Comparison of ENCODE assay signal across 14 cellular contexts in genomic region chr20:21106171-21106694, GRCh38. TPM values are rescaled to one million over a fixed set of nuclear protein-coding genes. Genes with fewer than 3 reads are reported as not detected.
DNase-seq lines count a peak whose midpoint lies in the region; ATAC-seq and TF ChIP-seq lines count a peak whose summit lies in the region.
"Had no signal": no experiment of that assay in that cellular context is flagged by ENCODE, and none has a peak within 500 bp of the region (broad histone marks: within the 10 kb centered on the region; RNA-seq: fewer than 3 reads in every experiment).

Gene LINC00237, minus strand, starts transcription at chr20:21106358.

- H3K36me3 ChIP-seq in CD8-positive, alpha-beta memory T cell (ENCODE audit: insufficient read depth, low read length), result no peaks in the 10 kb centered on the region
- H3K36me3 ChIP-seq in HUES6 (ENCODE audit: control insufficient read depth, insufficient read depth, low read length) (no peaks in the 10 kb centered on the region), esophagus muscularis mucosa (no peaks in the 10 kb centered on the region), adrenal gland (replicated peaks in 1 of 2) (no peaks in the 10 kb centered on the region)
- H3K36me3 ChIP-seq: spleen, upper lobe of left lung had no signal

- H3K27ac ChIP-seq in CD8-positive, alpha-beta memory T cell (ENCODE audit: low read depth, low read length), result no peak within 1 kb of the TSS
- H3K27ac ChIP-seq in HUES6 (ENCODE audit: low read depth, low read length) (no peak within 1 kb of the TSS), esophagus muscularis mucosa (replicated peaks in 1 of 4) (no peak within 1 kb of the TSS), adrenal gland (no peak within 1 kb of the TSS)
- H3K27ac ChIP-seq: spleen, upper lobe of left lung had no signal

- peaks cover 62 to 72% of the 10 kb centered on the region in 2 donors for H3K27me3 Mint-ChIP-seq in CD8-positive, alpha-beta memory T cell
- peaks cover 90% of the 10 kb centered on the region for H3K27me3 Mint-ChIP-seq in progenitor cell of endocrine pancreas

- POLR2A ChIA-PET in CD8-positive, alpha-beta memory T cell (lab: Charles Lee), result no interaction called here

- 6% methylated on average over 28 of the region's 38 CpGs for WGBS in esophagus muscularis mucosa
- 5 to 8% (median 6%) methylated on average over 18 to 38 of the region's 38 CpGs for WGBS in adrenal gland, 4 donors

- H3K27ac Mint-ChIP-seq in CD8-positive, alpha-beta memory T cell, result no peak within 1 kb of the TSS
- no peak within 1 kb of the TSS for H3K27ac Mint-ChIP-seq in progenitor cell of endocrine pancreas

- no peak for ATAC-seq in HG02973 (IDR thresholded peaks at IDR 0.05; ENCODE audit: unreplicated experiment)

- peaks cover 21 to 48% (median 23%) of the 10 kb centered on the region in 3 donors for H3K4me1 Mint-ChIP-seq in CD8-positive, alpha-beta memory T cell
- peaks cover 7% of the 10 kb centered on the region for H3K4me1 Mint-ChIP-seq in progenitor cell of endocrine pancreas (ENCODE audit: low read depth)

- H3K4me1 ChIP-seq in CD8-positive, alpha-beta memory T cell (ENCODE audit: insufficient read depth, low read length), result peaks cover 26% of the 10 kb centered on the region
- H3K4me1 ChIP-seq in HUES6 (ENCODE audit: control insufficient read depth, insufficient read depth, low read length) (peaks cover 23% of the 10 kb centered on the region), esophagus muscularis mucosa (peaks cover 25 to 44% (median 41%) of the 10 kb centered on the region in 4 donors), adrenal gland (replicated peaks in 1 of 2) (peaks cover 7 to 21% of the 10 kb centered on the region in 2 donors)

- H3K9me3 Mint-ChIP-seq in CD8-positive, alpha-beta memory T cell, result peaks cover 0 to 3% (median 0%) of the 10 kb centered on the region in 5 donors
- H3K9me3 Mint-ChIP-seq in progenitor cell of endocrine pancreas (ENCODE audit: low read depth), result no peaks in the 10 kb centered on the region

- no peaks in the 10 kb centered on the region for H3K9me3 ChIP-seq in CD8-positive, alpha-beta memory T cell (ENCODE audit: low read length)
- H3K9me3 ChIP-seq in HUES6 (ENCODE audit: control insufficient read depth, insufficient read depth, low read depth, low read length) (no peaks in the 10 kb centered on the region), esophagus muscularis mucosa (no peaks in the 10 kb centered on the region), adrenal gland (replicated peaks in 1 of 3) (no peaks in the 10 kb centered on the region)
- H3K9me3 ChIP-seq: upper lobe of left lung had no signal

- intact Hi-C loops in esophagus muscularis mucosa (cut with DNase I) (no loop called here), adrenal gland (cut with DNase I) (no loop called here)

- DNase-seq in CD8-positive, alpha-beta memory T cell, result no peak
- DNase-seq in esophagus muscularis mucosa (ENCODE audit: extremely low spot score), result no peak
- no peak for DNase-seq in progenitor cell of endocrine pancreas (ENCODE audit: low spot score, unreplicated experiment)
- DNase-seq in hypothalamus (lab: John Stamatoyannopoulos, UW), result no peak
- DNase-seq in adrenal gland, result no peak
- no peak for DNase-seq in foreskin melanocyte
- DNase-seq: activated CD4-positive, CD25-positive, alpha-beta regulatory T cell; islet precursor cell; spleen had no signal

- peak within 1 kb of the TSS in 6 of 7 donors; percentile 5 to 66 (median 21) for H3K4me3 Mint-ChIP-seq in CD8-positive, alpha-beta memory T cell
- peak within 1 kb of the TSS; percentile 56 for H3K4me3 Mint-ChIP-seq in progenitor cell of endocrine pancreas (ENCODE audit: low read depth)

- no peak for TF ChIP-seq CTCF in esophagus muscularis mucosa (IDR thresholded peaks at IDR 0.05)
- TF ChIP-seq CTCF in progenitor cell of endocrine pancreas (IDR thresholded peaks at IDR 0.05; ENCODE audit: unreplicated experiment), result no peak
- TF ChIP-seq CTCF in adrenal gland (IDR thresholded peaks at IDR 0.05), result no peak

- CTCF ChIA-PET in CD8-positive, alpha-beta memory T cell (lab: Charles Lee), result no interaction called here

- peak within 1 kb of the TSS; percentile 31 for H3K9ac ChIP-seq in HUES6 (ENCODE audit: low read length)

- no peak within 1 kb of the TSS for H3K4me3 ChIP-seq in CD8-positive, alpha-beta memory T cell (ENCODE audit: low read length)
- H3K4me3 ChIP-seq in HUES6 (ENCODE audit: low read depth, low read length) (peak within 1 kb of the TSS; percentile 79), esophagus muscularis mucosa (peak within 1 kb of the TSS; percentile 20 to 27 (median 22)), adrenal gland (no peak within 1 kb of the TSS)
- H3K4me3 ChIP-seq: upper lobe of left lung had no signal

- TF ChIP-seq POLR2A in esophagus muscularis mucosa (IDR thresholded peaks at IDR 0.05; ENCODE audit: low read depth) (no peak), adrenal gland (IDR thresholded peaks at IDR 0.05) (no peak)

- TF ChIP-seq EP300 in esophagus muscularis mucosa (IDR thresholded peaks at IDR 0.05), result no peak

- H3K36me3 Mint-ChIP-seq in CD8-positive, alpha-beta memory T cell, result no peaks in the 10 kb centered on the region
- H3K36me3 Mint-ChIP-seq in progenitor cell of endocrine pancreas (ENCODE audit: insufficient read depth), result no peaks in the 10 kb centered on the region

- H3K27me3 ChIP-seq in CD8-positive, alpha-beta memory T cell (ENCODE audit: insufficient read depth, low read length, poor library complexity, severe bottlenecking), result peaks cover 73% of the 10 kb centered on the region
- peaks cover 83% of the 10 kb centered on the region for H3K27me3 ChIP-seq in HUES6 (ENCODE audit: control insufficient read depth, insufficient read depth, low read length)
- H3K27me3 ChIP-seq in esophagus muscularis mucosa, result peaks cover 7 to 78% (median 61%) of the 10 kb centered on the region in 4 donors
- peaks cover 64% of the 10 kb centered on the region for H3K27me3 ChIP-seq in adrenal gland

RNA-seq across cellular contexts. Expression of gene LINC00237, which starts in this region (rescaled TPM):
- total RNA-seq in CD8-positive, alpha-beta memory T cell, result not detected
- not detected for polyA plus RNA-seq in CD8-positive, alpha-beta memory T cell
- total RNA-seq in esophagus muscularis mucosa (not detected), progenitor cell of endocrine pancreas (not detected in 2 replicates), adrenal gland (under 1 TPM in 1 of 8 donors, not detected in 7; 0.14 TPM)
- polyA plus RNA-seq in adrenal gland, result not detected
- total RNA-seq: cardiac septum, fibroblast of lung, spleen, upper lobe of left lung had no signal
- polyA plus RNA-seq: fibroblast of lung had no signal

Comparison
In these comparisons a context has a peak if more than half of its experiments do, and no peak if none do; other contexts are left out.
1. H3K4me3 ChIP-seq: peak in HUES6 (single experiment) and esophagus muscularis mucosa (4 of 4); none in CD8-positive, alpha-beta memory T cell (single experiment) and adrenal gland (0 of 4).